ENCODE assay signal across 8 cellular contexts in the genomic region with DNA sequence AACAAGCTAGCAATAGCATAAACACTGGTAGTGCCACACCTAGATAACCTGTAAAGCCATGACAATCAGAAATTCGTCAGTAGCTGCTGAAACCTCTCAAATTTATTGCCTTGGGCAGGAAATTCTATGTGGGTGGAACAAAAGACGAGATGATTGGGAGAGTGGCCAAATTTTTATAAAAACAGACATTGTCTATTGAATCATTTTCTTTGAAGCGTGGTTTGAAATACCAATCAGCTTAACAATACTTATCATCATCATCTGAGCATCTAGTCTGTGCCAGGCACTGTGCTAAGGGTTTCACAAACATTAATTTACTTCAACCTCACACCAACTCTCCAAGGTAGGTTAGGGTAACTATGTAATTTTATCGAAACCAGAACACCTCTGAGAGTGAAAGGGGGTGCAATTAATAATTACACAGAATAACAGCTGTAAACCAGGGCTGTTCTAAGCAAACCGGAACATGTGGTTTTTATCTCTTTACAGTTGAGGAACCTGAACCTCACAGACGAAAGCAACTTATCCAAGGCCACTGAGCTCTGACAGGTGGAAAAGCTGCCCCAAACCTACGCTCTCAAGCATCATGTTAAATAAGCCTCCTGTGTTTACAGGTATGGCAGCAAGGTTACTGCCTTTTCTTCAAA. TPM values are rescaled to one million over a fixed set of nuclear protein-coding genes. Genes with fewer than 3 reads are reported as not detected.
A peak's percentile ranks its signal among the peaks of the same experiment; 100 is the strongest.
DNase-seq lines count a peak whose midpoint lies in the region; ATAC-seq and TF ChIP-seq lines count a peak whose summit lies in the region.

No MANE protein-coding gene starts in this region.

- H3K4me1 Mint-ChIP-seq in activated CD4-positive, alpha-beta memory T cell treated with anti-CD3 and anti-CD28 coated beads for 36 hours (ENCODE audit: low read depth) = peaks cover 26% of the 10 kb centered on the region
- H3K4me1 Mint-ChIP-seq in memory B cell = peaks cover 16% of the 10 kb centered on the region

- peak overlapping the region; percentile 67 for H3K27ac Mint-ChIP-seq in activated CD4-positive, alpha-beta memory T cell treated with anti-CD3 and anti-CD28 coated beads for 36 hours
- peak overlapping the region; percentile 45 for H3K27ac Mint-ChIP-seq in memory B cell

- no peaks in the 10 kb centered on the region for H3K27me3 ChIP-seq in testis

- DNase-seq in DMS79 (lab: John Stamatoyannopoulos, UW) (peak; percentile 49), memory B cell (ENCODE audit: low spot score in 2 of 2) (peak; percentile 16 to 47), testis (no peak), DMS 273 treated with DMSO at 0.1 percent for 48 hours (lab: John Stamatoyannopoulos, UW) (no peak), substantia nigra (lab: John Stamatoyannopoulos, UW) (no peak)
- peak; percentile 26 for DNase-seq in activated CD4-positive, alpha-beta memory T cell treated with anti-CD3 and anti-CD28 coated beads for 36 hours

- CTCF ChIA-PET in activated CD4-positive, alpha-beta memory T cell treated with anti-CD3 and anti-CD28 coated beads for 36 hours (lab: Charles Lee) = interaction anchor here (0.7 to 1.5 kb wide), 6 partner anchors 26 to 57 kb away, joined by 3 to 10 read pairs (median 4); no protein-coding TSS in a partner anchor

- no peak for TF ChIP-seq CTCF in testis (IDR thresholded peaks at IDR 0.05)

- H3K4me3 Mint-ChIP-seq in activated CD4-positive, alpha-beta memory T cell treated with anti-CD3 and anti-CD28 coated beads for 36 hours = peak overlapping the region; percentile 26
- peak overlapping the region; percentile 43 for H3K4me3 Mint-ChIP-seq in memory B cell

- H3K36me3 Mint-ChIP-seq in activated CD4-positive, alpha-beta memory T cell treated with anti-CD3 and anti-CD28 coated beads for 36 hours = no peaks in the 10 kb centered on the region
- H3K36me3 Mint-ChIP-seq in memory B cell = no peaks in the 10 kb centered on the region

- H3K36me3 ChIP-seq in testis (ENCODE audit: low read depth, missing control alignments) = no peaks in the 10 kb centered on the region

- H3K27ac ChIP-seq in testis = no peak overlapping the region
- H3K27ac ChIP-seq in substantia nigra (ENCODE audit: low read depth, low read length, poor library complexity, severe bottlenecking) = no peak overlapping the region

- ATAC-seq in GM19455 (IDR thresholded peaks at IDR 0.05; ENCODE audit: unreplicated experiment) = peak; percentile 70
- ATAC-seq in HG03442 (IDR thresholded peaks at IDR 0.05; ENCODE audit: unreplicated experiment) = peak; percentile 88
- peak; percentile 92 for ATAC-seq in memory B cell (ENCODE audit: low read depth)

- H3K4me1 ChIP-seq in testis = no peaks in the 10 kb centered on the region

- H3K9me3 Mint-ChIP-seq in activated CD4-positive, alpha-beta memory T cell treated with anti-CD3 and anti-CD28 coated beads for 36 hours = no peaks in the 10 kb centered on the region
- peaks cover 2% of the 10 kb centered on the region for H3K9me3 Mint-ChIP-seq in memory B cell

- no peak overlapping the region for H3K4me3 ChIP-seq in testis

- POLR2A ChIA-PET in activated CD4-positive, alpha-beta memory T cell treated with anti-CD3 and anti-CD28 coated beads for 36 hours (lab: Charles Lee) = interaction anchor here (1.0 kb wide), 1 partner anchor 51 kb away, joined by 3 read pairs; no protein-coding TSS in a partner anchor

- no peaks in the 10 kb centered on the region for H3K27me3 Mint-ChIP-seq in activated CD4-positive, alpha-beta memory T cell treated with anti-CD3 and anti-CD28 coated beads for 36 hours
- peaks cover 4% of the 10 kb centered on the region for H3K27me3 Mint-ChIP-seq in memory B cell

- no peak for TF ChIP-seq POLR2A in testis (IDR thresholded peaks at IDR 0.05)

- intact Hi-C loops in activated CD4-positive, alpha-beta memory T cell treated with anti-CD3 and anti-CD28 coated beads for 36 hours (cut with micrococcal nuclease) = loop anchor here (1.0 kb wide), 2 partner anchors 9 to 45 kb away; no protein-coding TSS in a partner anchor
- intact Hi-C loops in testis (cut with DNase I; ENCODE audit: low total_unique reads) = no loop called here

- WGBS in testis, 2 donors = 45 to 55% methylated on average over 7 of the region's 7 CpGs

- H3K9me3 ChIP-seq in testis = no peaks in the 10 kb centered on the region

RNA-seq across cellular contexts. Expression of gene NHSL1, which starts 43.4 kb away (rescaled TPM):
- total RNA-seq in activated CD4-positive, alpha-beta memory T cell treated with anti-CD3 and anti-CD28 coated beads for 36 hours = under 1 TPM; 0.53 to 0.95 TPM
- total RNA-seq in testis = 1 to 10 TPM; 2.5 to 2.6 TPM
- polyA plus RNA-seq in testis (ENCODE audit: insufficient read depth, low read depth, low replicate concordance) = 2.7 TPM

RNA-seq across cellular contexts. Expression of gene HEBP2, which starts 51.8 kb away (rescaled TPM):
- 10 to 100 TPM; 49.5 to 49.6 TPM for total RNA-seq in activated CD4-positive, alpha-beta memory T cell treated with anti-CD3 and anti-CD28 coated beads for 36 hours
- 10 to 100 TPM; 12.8 to 16.9 TPM for total RNA-seq in testis
- 11.4 TPM for polyA plus RNA-seq in testis (ENCODE audit: insufficient read depth, low read depth, low replicate concordance)

Comparison
In these comparisons a context has a peak if more than half of its experiments do, and no peak if none do; other contexts are left out.
1. DNase-seq: peak in DMS79 (single experiment), activated CD4-positive, alpha-beta memory T cell treated with anti-CD3 and anti-CD28 coated beads for 36 hours (single experiment) and memory B cell (2 of 2); none in testis (single experiment), DMS 273 treated with DMSO at 0.1 percent for 48 hours (single experiment) and substantia nigra (0 of 49).
2. Peak in every context shown above with its lines, with median percentiles within 50 percentile points of each other: ATAC-seq.